ENCODE assay signal across 1 cellular context in genomic region chr11:460331-461199, GRCh38.
A peak's percentile ranks its signal among the peaks of the same experiment; 100 is the strongest.
TF ChIP-seq lines count a peak whose summit lies in the region.

No MANE protein-coding gene starts in this region.

TF ChIP-seq in K562, 482 proteins besides CTCF, POLR2A, EP300 and RAD21 (continued from another document and continues in another):
- TF ChIP-seq E4F1 (CRISPR knock-in tag; IDR thresholded peaks at IDR 0.05; ENCODE audit: borderline replicate concordance) = no peak
- peak; percentile 89 for TF ChIP-seq NCOR1 (IDR thresholded peaks at IDR 0.05)
- TF ChIP-seq ATF2 (CRISPR knock-in tag; IDR thresholded peaks at IDR 0.05) = no peak
- no peak for TF ChIP-seq CUX1 (CRISPR knock-in tag; IDR thresholded peaks at IDR 0.05)
- TF ChIP-seq CREB3L1 (IDR thresholded peaks at IDR 0.05; ENCODE audit: borderline replicate concordance, low read depth) = peak; percentile 82; the same call in 1 of the 2 replicates
- peak; percentile 63 for TF ChIP-seq RBFOX2 (IDR thresholded peaks at IDR 0.05; ENCODE audit: low read depth, low read length)
- TF ChIP-seq CAMTA2 (CRISPR knock-in tag; conservative IDR thresholded peaks at IDR 0.05) = no peak
- TF ChIP-seq NFIC (IDR thresholded peaks at IDR 0.05) = peak; percentile 90
- peak; percentile 78; the same call in 1 of the 2 replicates for TF ChIP-seq GATA2 (CRISPR knock-in tag; IDR thresholded peaks at IDR 0.05)
- TF ChIP-seq SPI1 (IDR thresholded peaks at IDR 0.05; ENCODE audit: borderline replicate concordance, low read depth, low read length) = no peak
- TF ChIP-seq CBX5 (IDR thresholded peaks at IDR 0.05; ENCODE audit: borderline replicate concordance, low read depth) = peak; percentile 43; the same call in 1 of the 2 replicates
- TF ChIP-seq RFX5 (IDR thresholded peaks at IDR 0.05; ENCODE audit: low read depth, low read length) = no peak
- no peak for TF ChIP-seq XRCC4 (IDR thresholded peaks at IDR 0.05; ENCODE audit: extremely low read depth, insufficient read depth, insufficient read length)
- no peak for TF ChIP-seq CBX2 (IDR thresholded peaks at IDR 0.05; ENCODE audit: insufficient read depth, low read length, poor library complexity, severe bottlenecking)
- no peak for TF ChIP-seq ZNF75A (CRISPR knock-in tag; IDR thresholded peaks at IDR 0.05)
- TF ChIP-seq ZNF609 (CRISPR knock-in tag; IDR thresholded peaks at IDR 0.05; ENCODE audit: borderline replicate concordance) = no peak
- TF ChIP-seq BRD4 (IDR thresholded peaks at IDR 0.05) = no peak
- peak; percentile 41; the same call in 1 of the 2 replicates for TF ChIP-seq XRCC5 (IDR thresholded peaks at IDR 0.05; ENCODE audit: low read depth, low read length)
- peak; percentile 68; the same call in 1 of the 2 replicates for TF ChIP-seq CLOCK (CRISPR knock-in tag; IDR thresholded peaks at IDR 0.05; ENCODE audit: borderline replicate concordance)
- TF ChIP-seq TSC22D4 (tag; IDR thresholded peaks at IDR 0.05) = no peak
- TF ChIP-seq MTA3 (IDR thresholded peaks at IDR 0.05; ENCODE audit: borderline replicate concordance) = peak; percentile 69; the same call in 1 of the 2 replicates
- TF ChIP-seq BRCA1 (IDR thresholded peaks at IDR 0.05) = no peak
- TF ChIP-seq BRCA1 (CRISPR knock-in tag; IDR thresholded peaks at IDR 0.05) = no peak
- no peak for TF ChIP-seq ZNF699 (CRISPR knock-in tag; IDR thresholded peaks at IDR 0.05; ENCODE audit: insufficient replicate concordance)
- TF ChIP-seq LEF1 (IDR thresholded peaks at IDR 0.05) = peak; percentile 73; the same call in 1 of the 2 replicates
- TF ChIP-seq ZBTB33 (CRISPR knock-in tag; IDR thresholded peaks at IDR 0.05) = peak; percentile 84
- TF ChIP-seq OTX1 (CRISPR knock-in tag; IDR thresholded peaks at IDR 0.05) = no peak
- no peak for TF ChIP-seq ZSCAN32 (CRISPR knock-in tag; IDR thresholded peaks at IDR 0.05)
- TF ChIP-seq JUN (IDR thresholded peaks at IDR 0.05; ENCODE audit: borderline replicate concordance, low read depth, low read length) = peak; percentile 64; the same call in 1 of the 2 replicates
- no peak for TF ChIP-seq JUN (CRISPR knock-in tag; IDR thresholded peaks at IDR 0.05; ENCODE audit: borderline replicate concordance)
- peak in 1 of 2 experiments; percentile 65; a peak in 1 of 4 replicates for TF ChIP-seq TRIM24 (IDR thresholded peaks at IDR 0.05)
- TF ChIP-seq MAZ (CRISPR knock-in tag; conservative IDR thresholded peaks at IDR 0.05 in 1 of 2, IDR thresholded peaks at IDR 0.05 in 1 of 2) = peak; percentile 71 to 81
- TF ChIP-seq MAX (CRISPR knock-in tag; IDR thresholded peaks at IDR 0.05) = peak; percentile 99
- TF ChIP-seq SP1 (CRISPR knock-in tag; IDR thresholded peaks at IDR 0.05) = peak; percentile 83
